In genomic region chr19:5107432-5108122, GRCh38 we compare ENCODE assay signal across 27 cellular contexts.
A peak's percentile ranks its signal among the peaks of the same experiment; 100 is the strongest.
DNase-seq lines count a peak whose midpoint lies in the region; ATAC-seq and TF ChIP-seq lines count a peak whose summit lies in the region.
"Had no signal": no experiment of that assay in that cellular context is flagged by ENCODE, and none has a peak within 500 bp of the region (broad histone marks: within the 10 kb centered on the region; RNA-seq: fewer than 3 reads in every experiment).

No MANE protein-coding gene starts in this region.

- peak overlapping the region; percentile 57 for H3K9ac ChIP-seq in neuronal stem cell (ENCODE audit: low read depth, low read length, poor library complexity)

- ATAC-seq in WTC11 = no peak
- ATAC-seq in GM18873 (IDR thresholded peaks at IDR 0.05; ENCODE audit: low FRiP score, unreplicated experiment) = no peak

- no peak overlapping the region for H3K4ac ChIP-seq in neuronal stem cell (ENCODE audit: low read length)

- no CpG with 5 or more reads among the region's 21 CpGs for WGBS in neuronal stem cell (ENCODE audit: extremely low coverage in 2 of 2, insufficient read length in 2 of 2, insufficient replicate concordance in 1 of 2), 2 donors

- H3K4me3 Mint-ChIP-seq in WTC11 = no peak overlapping the region
- H3K4me3 Mint-ChIP-seq: activated CD4-positive, alpha-beta T cell treated with anti-CD3 and anti-CD28 coated beads, Interleukin-2, amount 10 ng/mL, durations not matched to agents 24 days and 14 days; activated T-cell treated with anti-CD3 and anti-CD28 coated beads, Interleukin-2, amount 50 U/mL, for 24 hours; type B pancreatic cell had no signal

- no peak overlapping the region for H2AK5ac ChIP-seq in neuronal stem cell (ENCODE audit: low read depth, low read length)

- no peaks in the 10 kb centered on the region for H3K9me3 Mint-ChIP-seq in WTC11
- H3K9me3 Mint-ChIP-seq: activated CD4-positive, alpha-beta T cell treated with anti-CD3 and anti-CD28 coated beads, Interleukin-2, amount 10 ng/mL, durations not matched to agents 24 days and 14 days; activated T-cell treated with anti-CD3 and anti-CD28 coated beads, Interleukin-2, amount 50 U/mL, for 24 hours; type B pancreatic cell had no signal

- no peaks in the 10 kb centered on the region for H3K27me3 ChIP-seq in cardiac muscle cell
- H3K27me3 ChIP-seq in neuronal stem cell (ENCODE audit: control insufficient read depth in 3 of 3, insufficient read depth in 3 of 3, low read depth in 1 of 3, low read length in 3 of 3) = no peaks in the 10 kb centered on the region
- H3K27me3 ChIP-seq: spleen had no signal

- peak overlapping the region; percentile 77 for H3K18ac ChIP-seq in neuronal stem cell (ENCODE audit: low read length)

- no peak overlapping the region for H3K23ac ChIP-seq in neuronal stem cell (ENCODE audit: low read depth, low read length, poor library complexity)

- no peak overlapping the region for H4K91ac ChIP-seq in neuronal stem cell (ENCODE audit: low read depth, low read length, poor library complexity)

- H2BK12ac ChIP-seq in neuronal stem cell (ENCODE audit: low read length) = no peak overlapping the region

- POLR2A ChIA-PET in WTC11 (lab: Charles Lee) = no interaction called here

- H2AFZ ChIP-seq in neuronal stem cell (ENCODE audit: low read length) = no peak overlapping the region

- H4K8ac ChIP-seq in neuronal stem cell (ENCODE audit: low read depth, low read length) = no peak overlapping the region

- CTCF ChIA-PET in WTC11 (lab: Charles Lee) = interaction anchor here (0.8 to 5.6 kb wide), 5 partner anchors 10 to 59 kb away, joined by 3 to 48 read pairs (median 4); no protein-coding TSS in a partner anchor

- H3K36me3 Mint-ChIP-seq in WTC11 = peaks cover 10% of the 10 kb centered on the region

- no peak overlapping the region for H2BK5ac ChIP-seq in neuronal stem cell (ENCODE audit: low read length)

- H3K4me1 Mint-ChIP-seq in WTC11 = peaks cover 9% of the 10 kb centered on the region
- H3K4me1 Mint-ChIP-seq: activated CD4-positive, alpha-beta T cell treated with anti-CD3 and anti-CD28 coated beads, Interleukin-2, amount 10 ng/mL, durations not matched to agents 24 days and 14 days had no signal

- no peak overlapping the region for H2BK15ac ChIP-seq in neuronal stem cell (ENCODE audit: low read length)

- H3K4me1 ChIP-seq in cardiac muscle cell (ENCODE audit: low read depth) = peaks cover 24% of the 10 kb centered on the region
- peaks cover 1 to 9% of the 10 kb centered on the region in 2 donors for H3K4me1 ChIP-seq in neuronal stem cell (ENCODE audit: control insufficient read depth in 2 of 2, insufficient read depth in 1 of 2, low read depth in 1 of 2, low read length in 2 of 2)
- H3K4me1 ChIP-seq: HAP-1 had no signal

- H3K36me3 ChIP-seq in cardiac muscle cell = peaks cover 8% of the 10 kb centered on the region
- peaks cover 2 to 53% of the 10 kb centered on the region in 2 donors for H3K36me3 ChIP-seq in neuronal stem cell (replicated peaks in 1 of 2; ENCODE audit: control insufficient read depth in 2 of 2, insufficient read depth in 2 of 2, low read length in 2 of 2)
- H3K36me3 ChIP-seq: HAP-1 had no signal

- no peak overlapping the region for H3K27ac Mint-ChIP-seq in WTC11
- H3K27ac Mint-ChIP-seq: activated CD4-positive, alpha-beta T cell treated with anti-CD3 and anti-CD28 coated beads, Interleukin-2, amount 10 ng/mL, durations not matched to agents 24 days and 14 days; activated T-cell treated with anti-CD3 and anti-CD28 coated beads, Interleukin-2, amount 50 U/mL, for 24 hours; type B pancreatic cell had no signal

- peaks cover 2% of the 10 kb centered on the region for H3K79me1 ChIP-seq in neuronal stem cell (ENCODE audit: low read depth, low read length)

- peak; percentile 63 for DNase-seq in D341Med (ENCODE audit: low spot score)
- no peak for DNase-seq in WTC11 (ENCODE audit: low spot score)
- DNase-seq in cardiac muscle cell (ENCODE audit: low read depth in 1 of 2, low spot score in 1 of 2) = no peak
- no peak for DNase-seq in neuronal stem cell (ENCODE audit: low spot score)
- no peak for DNase-seq in stimulated activated CD4-positive, alpha-beta T cell treated with anti-CD3 and anti-CD28 coated beads, Interleukin-12 subunit alpha, Interleukin-12 subunit beta, amount 100 ng/mL, for 4 hours
- DNase-seq in NCI-H524 treated with DMSO at 0.1 percent for 48 hours (lab: John Stamatoyannopoulos, UW) = no peak
- DNase-seq in Ammon's horn (ENCODE audit: low spot score) = no peak
- DNase-seq: activated CD4-positive, alpha-beta T cell treated with anti-CD3 and anti-CD28 coated beads, Interleukin-2, amount 10 ng/mL, durations not matched to agents 24 days and 14 days; activated gamma-delta T cell; activated T-cell treated with anti-CD3 and anti-CD28 coated beads, Interleukin-2, amount 50 U/mL, for 24 hours; COR-L47; DMS79; effector memory CD4-positive, alpha-beta T cell; foreskin fibroblast; GDM1; KBM-7; NCI-H2081; NCI-H345; NCI-H774; spleen; stimulated activated CD4-positive, alpha-beta T cell treated with anti-CD3 and anti-CD28 coated beads, Interleukin-2, amount 100 ng/mL, for 48 hours; T-helper 9 cell had no signal

- no peak overlapping the region for H2BK120ac ChIP-seq in neuronal stem cell (ENCODE audit: low read depth, low read length)

- H3K4me3 ChIP-seq in cardiac muscle cell (no peak overlapping the region), neuronal stem cell (ENCODE audit: low read length in 2 of 2) (no peak overlapping the region)
- H3K4me3 ChIP-seq: coronary artery, HAP-1, spleen had no signal

- TF ChIP-seq CTCF in WTC11 (IDR thresholded peaks at IDR 0.05) (no peak), cardiac muscle cell (IDR thresholded peaks at IDR 0.05; ENCODE audit: low read depth, low read length) (no peak)

- H3K4me2 ChIP-seq in neuronal stem cell (ENCODE audit: insufficient read depth, low read length, poor library complexity, severe bottlenecking) = no peak overlapping the region

- H3K27ac ChIP-seq in cardiac muscle cell (peak overlapping the region; percentile 79), neuronal stem cell (replicated peaks; ENCODE audit: low read length) (no peak overlapping the region)
- H3K27ac ChIP-seq: spleen, VCaP had no signal

- no peaks in the 10 kb centered on the region for H3K9me3 ChIP-seq in cardiac muscle cell (ENCODE audit: low read depth)
- H3K9me3 ChIP-seq in neuronal stem cell (replicated peaks in 1 of 2; ENCODE audit: control insufficient read depth in 2 of 2, insufficient read depth in 1 of 2, low read depth in 1 of 2, low read length in 2 of 2) = no peaks in the 10 kb centered on the region
- H3K9me3 ChIP-seq: HAP-1, spleen had no signal

- no peaks in the 10 kb centered on the region for H3K27me3 Mint-ChIP-seq in WTC11 (ENCODE audit: low read depth)
- H3K27me3 Mint-ChIP-seq: activated CD4-positive, alpha-beta T cell treated with anti-CD3 and anti-CD28 coated beads, Interleukin-2, amount 10 ng/mL, durations not matched to agents 24 days and 14 days; activated T-cell treated with anti-CD3 and anti-CD28 coated beads, Interleukin-2, amount 50 U/mL, for 24 hours; type B pancreatic cell had no signal

- H3K14ac ChIP-seq in neuronal stem cell (ENCODE audit: low read length) = peak overlapping the region; percentile 39

TF ChIP-seq in WTC11, 78 proteins besides CTCF, POLR2A, EP300 and RAD21:
- TF ChIP-seq TEAD4 (CRISPR knock-in tag; IDR thresholded peaks at IDR 0.05) = no peak
- TF ChIP-seq FOXP1 (CRISPR knock-in tag; IDR thresholded peaks at IDR 0.05; ENCODE audit: borderline replicate concordance) = 0 out of 2 replicates have a peak, but pooled peaks have one; percentile 12
- TF ChIP-seq ZNF138 (CRISPR knock-in tag; conservative IDR thresholded peaks at IDR 0.05) = no peak
- no peak for TF ChIP-seq TP53 (CRISPR knock-in tag; IDR thresholded peaks at IDR 0.05)
- TF ChIP-seq HMGXB4 (CRISPR knock-in tag; IDR thresholded peaks at IDR 0.05) = no peak
